ENCODE assay signal across 8 cellular contexts in genomic region chr3:111761309-111761795, GRCh38.
DNase-seq lines count a peak whose midpoint lies in the region; ATAC-seq and TF ChIP-seq lines count a peak whose summit lies in the region.

No MANE protein-coding gene starts in this region.

- POLR2A ChIA-PET in HEK293T (lab: Yijun Ruan, JAX), result interaction anchor here (0.7 kb wide), 1 partner anchor 99 kb away, joined by 5 read pairs; no protein-coding TSS in a partner anchor

- DNase-seq in LHCN-M2 (ENCODE audit: low read depth) (peak; percentile 95), esophagus muscularis mucosa (ENCODE audit: extremely low spot score) (no peak), skeletal muscle cell (ENCODE audit: low read depth) (peak; percentile 84), NCI-H1092 treated with DMSO at 0.1 percent for 48 hours (lab: John Stamatoyannopoulos, UW) (no peak), HEK293T (ENCODE audit: extremely low spot score) (no peak), DMS79 (lab: John Stamatoyannopoulos, UW) (no peak)

- CTCF ChIA-PET in HEK293T (lab: Yijun Ruan, JAX), result interaction anchor here (0.9 kb wide), 1 partner anchor 11 kb away, joined by 3 read pairs; no protein-coding TSS in a partner anchor

- H3K9me3 ChIP-seq in esophagus muscularis mucosa, result no peaks in the 10 kb centered on the region

- TF ChIP-seq EP300 in esophagus muscularis mucosa (IDR thresholded peaks at IDR 0.05), result no peak

- H3K27ac ChIP-seq in esophagus muscularis mucosa (replicated peaks in 1 of 4), result peak overlapping the region; percentile 79 to 91 (median 82)

- TF ChIP-seq POLR2A in esophagus muscularis mucosa (IDR thresholded peaks at IDR 0.05; ENCODE audit: low read depth), result no peak

- ATAC-seq in GM18520 (IDR thresholded peaks at IDR 0.05; ENCODE audit: unreplicated experiment) (peak; percentile 51), GM21528 (IDR thresholded peaks at IDR 0.05; ENCODE audit: low FRiP score, unreplicated experiment) (no peak)

- H3K27me3 ChIP-seq in esophagus muscularis mucosa, result no peaks in the 10 kb centered on the region

- no peak for TF ChIP-seq CTCF in esophagus muscularis mucosa (IDR thresholded peaks at IDR 0.05)

- no peak overlapping the region for H3K4me3 ChIP-seq in esophagus muscularis mucosa
- no peak overlapping the region for H3K4me3 ChIP-seq in skeletal muscle cell (ENCODE audit: low read depth, low read length)

- H3K36me3 ChIP-seq in esophagus muscularis mucosa, result no peaks in the 10 kb centered on the region

- H3K4me1 ChIP-seq in esophagus muscularis mucosa, result peaks cover 35 to 64% (median 58%) of the 10 kb centered on the region in 4 donors

- 17% methylated on average over 4 of the region's 4 CpGs for WGBS in esophagus muscularis mucosa

- intact Hi-C loops in esophagus muscularis mucosa (cut with DNase I), result no loop called here

TF ChIP-seq in HEK293T, 16 proteins besides CTCF, POLR2A, EP300 and RAD21:
- no peak for TF ChIP-seq ZNF384 (IDR thresholded peaks at IDR 0.05)
- TF ChIP-seq HDGF (IDR thresholded peaks at IDR 0.05; ENCODE audit: borderline replicate concordance), result no peak

Comparison
In these comparisons a context has a peak if more than half of its experiments do, and no peak if none do; other contexts are left out.
1. DNase-seq: peak in LHCN-M2 (single experiment) and skeletal muscle cell (single experiment); none in esophagus muscularis mucosa (single experiment), NCI-H1092 treated with DMSO at 0.1 percent for 48 hours (single experiment), HEK293T (single experiment) and DMS79 (single experiment).